In genomic region chr10:73357821-73358220, GRCh38 we compare ENCODE assay signal across 9 cellular contexts. TPM values are rescaled to one million over a fixed set of nuclear protein-coding genes. Genes with fewer than 3 reads are reported as not detected.
DNase-seq lines count a peak whose midpoint lies in the region; ATAC-seq, FAIRE-seq and TF ChIP-seq lines count a peak whose summit lies in the region.
"Had no signal": no experiment of that assay in that cellular context is flagged by ENCODE, and none has a peak within 500 bp of the region (broad histone marks: within the 10 kb centered on the region; RNA-seq: fewer than 3 reads in every experiment).

No MANE protein-coding gene starts in this region.

- H3K4me3 ChIP-seq in heart left ventricle (peak overlapping the region; percentile 50 to 92 (median 82)), breast epithelium (peak overlapping the region; percentile 68 to 87 (median 74)), mesodermal cell (ENCODE audit: extremely low read depth, insufficient read depth, low read length, poor library complexity, severe bottlenecking) (peak overlapping the region; percentile 63), upper lobe of right lung (peak overlapping the region; percentile 73)

- H3K36me3 ChIP-seq in heart left ventricle = no peaks in the 10 kb centered on the region
- H3K36me3 ChIP-seq in breast epithelium = no peaks in the 10 kb centered on the region
- H3K36me3 ChIP-seq in mesodermal cell (ENCODE audit: control insufficient read depth, insufficient read depth, low read length) = no peaks in the 10 kb centered on the region
- H3K36me3 ChIP-seq in upper lobe of right lung = no peaks in the 10 kb centered on the region

- H3K27me3 ChIP-seq in heart left ventricle (no peaks in the 10 kb centered on the region), breast epithelium (no peaks in the 10 kb centered on the region), upper lobe of right lung (no peaks in the 10 kb centered on the region)

- no peak for ATAC-seq in heart left ventricle
- ATAC-seq in left ventricle myocardium superior = no peak
- no peak for ATAC-seq in upper lobe of right lung
- no peak for ATAC-seq in GM18861 (IDR thresholded peaks at IDR 0.05; ENCODE audit: unreplicated experiment)

- peaks cover 0 to 20% (median 9%) of the 10 kb centered on the region in 12 donors for H3K4me1 ChIP-seq in heart left ventricle
- H3K4me1 ChIP-seq in breast epithelium = peaks cover 0 to 8% of the 10 kb centered on the region in 2 donors
- H3K4me1 ChIP-seq in mesodermal cell (ENCODE audit: control insufficient read depth, insufficient read depth, low read length, poor library complexity, severe bottlenecking) = no peaks in the 10 kb centered on the region
- H3K4me1 ChIP-seq in upper lobe of right lung = peaks cover 7% of the 10 kb centered on the region

- peaks cover 0 to 9% (median 0%) of the 10 kb centered on the region in 12 donors for H3K9me3 ChIP-seq in heart left ventricle
- H3K9me3 ChIP-seq in breast epithelium = no peaks in the 10 kb centered on the region
- no peaks in the 10 kb centered on the region for H3K9me3 ChIP-seq in mesodermal cell (ENCODE audit: control insufficient read depth, low read length)
- no peaks in the 10 kb centered on the region for H3K9me3 ChIP-seq in upper lobe of right lung

- DNase-seq in heart left ventricle (no peak), left ventricle myocardium superior (no peak), breast epithelium (ENCODE audit: low spot score in 2 of 2) (no peak), upper lobe of right lung (no peak), D721Med (ENCODE audit: insufficient read length, low spot score) (no peak), T-helper 9 cell (no peak)
- DNase-seq: stimulated activated CD4-positive, alpha-beta T cell treated with anti-CD3 and anti-CD28 coated beads, Interleukin-12 subunit alpha, Interleukin-12 subunit beta, amount 100 ng/mL, for 4 hours had no signal

- 41 to 59% (median 51%) methylated on average over 5 of the region's 5 CpGs for WGBS in heart left ventricle, 4 donors
- WGBS in mesodermal cell (ENCODE audit: insufficient coverage in 2 of 2), 2 experiments = 63 to 88% methylated on average over 5 of the region's 5 CpGs

- FAIRE-seq in D721Med (lab: Jason Lieb, UNC) = no peak

- intact Hi-C loops in heart left ventricle (cut with DNase I) (no loop called here), left ventricle myocardium superior (cut with micrococcal nuclease) (no loop called here), breast epithelium (cut with DNase I; ENCODE audit: low total_unique reads) (no loop called here), upper lobe of right lung (cut with DNase I) (no loop called here)

- TF ChIP-seq CTCF in heart left ventricle (IDR thresholded peaks at IDR 0.05) (no peak), breast epithelium (IDR thresholded peaks at IDR 0.05) (no peak), upper lobe of right lung (IDR thresholded peaks at IDR 0.05) (no peak), D721Med (IDR thresholded peaks at IDR 0.05; ENCODE audit: insufficient read depth, missing control alignments) (no peak)

- TF ChIP-seq POLR2A in heart left ventricle (IDR thresholded peaks at IDR 0.05) (no peak), breast epithelium (IDR thresholded peaks at IDR 0.05) (no peak)

- peak overlapping the region in 5 of 12 donors; percentile 61 to 80 (median 70) for H3K27ac ChIP-seq in heart left ventricle
- H3K27ac ChIP-seq in breast epithelium = peak overlapping the region in 1 of 2 donors; percentile 85
- no peak overlapping the region for H3K27ac ChIP-seq in mesodermal cell (ENCODE audit: low read depth, low read length, severe bottlenecking)
- H3K27ac ChIP-seq in upper lobe of right lung = peak overlapping the region; percentile 80

RNA-seq across cellular contexts. Expression of gene CFAP70, which starts 0.8 kb away (rescaled TPM):
- total RNA-seq in heart left ventricle (1 to 10 TPM in 6 of 9 donors, under 1 TPM in 3; 0.82 to 2.0 (median 1.6) TPM), left ventricle myocardium superior (1.7 TPM), breast epithelium (10 to 100 TPM in 1 of 3 donors, 1 to 10 TPM in 2; 7.8 to 10.4 (median 9.2) TPM), upper lobe of right lung (2.7 TPM)
- polyA plus RNA-seq in heart left ventricle = 1 to 10 TPM in 1 of 2 donors, under 1 TPM in 1; 0.22 to 1.4 TPM
- 0.41 TPM for polyA plus RNA-seq in mesodermal cell (2013, experiment 1 of 2)
- 0.71 TPM for polyA plus RNA-seq in mesodermal cell (2013, experiment 2 of 2)

RNA-seq across cellular contexts. Expression of gene ANXA7, which starts 56.0 kb away (rescaled TPM):
- total RNA-seq in heart left ventricle (100 to 1,000 TPM; 100 to 170 (median 126) TPM), left ventricle myocardium superior (116 TPM), breast epithelium (100 to 1,000 TPM; 120 to 169 (median 123) TPM), upper lobe of right lung (102 TPM)
- polyA plus RNA-seq in heart left ventricle = 10 to 100 TPM; 46.4 to 84.9 TPM
- 60.7 TPM for polyA plus RNA-seq in mesodermal cell (2013, experiment 1 of 2)
- polyA plus RNA-seq in mesodermal cell (2013, experiment 2 of 2) = 55.8 TPM
